ENCODE assay signal across 30 cellular contexts in genomic region chr2:39618236-39618635, GRCh38. TPM values are rescaled to one million over a fixed set of nuclear protein-coding genes. Genes with fewer than 3 reads are reported as not detected.
"Had no signal": no experiment of that assay in that cellular context is flagged by ENCODE, and none has a peak within 500 bp of the region (broad histone marks: within the 10 kb centered on the region; RNA-seq: fewer than 3 reads in every experiment).

No MANE protein-coding gene starts in this region.

- H3K9me3 Mint-ChIP-seq: dendritic cell treated with granulocyte-macrophage colony-stimulating factor and Interleukin-4, amounts not matched to agents 40 ng/mL and 50 ng/mL, for 4 days; effector memory CD8-positive, alpha-beta T cell; endodermal cell had no signal

- H3K9me3 ChIP-seq: colonic mucosa, esophagus muscularis mucosa, esophagus squamous epithelium, gastrocnemius medialis, gastroesophageal sphincter had no signal

- ATAC-seq: effector memory CD8-positive, alpha-beta T cell; esophagus mucosa; foreskin keratinocyte; gastrocnemius medialis; gastroesophageal sphincter; heart left ventricle; heart right ventricle had no signal

- H3K4me3 Mint-ChIP-seq: dendritic cell treated with granulocyte-macrophage colony-stimulating factor and Interleukin-4, amounts not matched to agents 40 ng/mL and 50 ng/mL, for 4 days; effector memory CD8-positive, alpha-beta T cell; endodermal cell had no signal

- FAIRE-seq: colon, endometrium, endothelial cell of umbilical vein, frontal cortex had no signal

- H3K4me1 ChIP-seq: colonic mucosa, foreskin keratinocyte had no signal

- DNase-seq: colonic mucosa; cortex of kidney; dermis blood vessel endothelial cell; dorsolateral prefrontal cortex; effector CD4-positive, alpha-beta T cell; effector CD8-positive, alpha-beta T cell; effector memory CD4-positive, alpha-beta T cell; effector memory CD8-positive, alpha-beta T cell; endodermal cell; erythroblast; esophagus squamous epithelium; foreskin fibroblast; foreskin keratinocyte; foreskin melanocyte; gastrocnemius medialis; glutamatergic neuron; head of caudate nucleus; heart left ventricle; heart right ventricle had no signal

- H3K27ac ChIP-seq: colonic mucosa, coronary artery, dorsolateral prefrontal cortex, epithelial cell of prostate, esophagus muscularis mucosa, esophagus squamous epithelium, foreskin keratinocyte, gastrocnemius medialis, gastroesophageal sphincter, heart left ventricle, heart right ventricle had no signal

- H3K27me3 ChIP-seq: colonic mucosa, dorsolateral prefrontal cortex, esophagus muscularis mucosa, esophagus squamous epithelium, gastrocnemius medialis, gastroesophageal sphincter, heart left ventricle, heart right ventricle had no signal

- H3K27ac Mint-ChIP-seq: dendritic cell treated with granulocyte-macrophage colony-stimulating factor and Interleukin-4, amounts not matched to agents 40 ng/mL and 50 ng/mL, for 4 days; effector memory CD8-positive, alpha-beta T cell; endodermal cell had no signal

- H3K4me3 ChIP-seq: colonic mucosa, coronary artery, dorsolateral prefrontal cortex, esophagus muscularis mucosa, esophagus squamous epithelium, gastrocnemius medialis, gastroesophageal sphincter, heart left ventricle, heart right ventricle had no signal

- H3K36me3 ChIP-seq: colonic mucosa, esophagus muscularis mucosa, esophagus squamous epithelium, gastrocnemius medialis, gastroesophageal sphincter, heart left ventricle, heart right ventricle had no signal

- H3K27me3 Mint-ChIP-seq: dendritic cell treated with granulocyte-macrophage colony-stimulating factor and Interleukin-4, amounts not matched to agents 40 ng/mL and 50 ng/mL, for 4 days had no signal

RNA-seq across cellular contexts. Expression of gene TMEM178A, which starts 47.5 kb away (rescaled TPM):
- total RNA-seq: dermis blood vessel endothelial cell, dermis microvascular lymphatic vessel endothelial cell, foreskin keratinocyte had no signal
